3 cellular contexts compared by ENCODE assay signal in genomic region chr3:108324177-108324576, GRCh38.
TF ChIP-seq lines count a peak whose summit lies in the region.

No MANE protein-coding gene starts in this region.

TF ChIP-seq in A549, 52 proteins besides CTCF, POLR2A, EP300 and RAD21:
- peak; percentile 63 for TF ChIP-seq MAFK (IDR thresholded peaks at IDR 0.05; ENCODE audit: partially characterized antibody)
- TF ChIP-seq NFE2L2 (conservative IDR thresholded peaks at IDR 0.05; ENCODE audit: low read length) = no peak
- no peak for TF ChIP-seq MAZ (IDR thresholded peaks at IDR 0.05; ENCODE audit: borderline replicate concordance, low read depth, low read length)
- TF ChIP-seq HDAC2 (IDR thresholded peaks at IDR 0.05) = no peak
- no peak for TF ChIP-seq TFCP2L1 (CRISPR knock-in tag; IDR thresholded peaks at IDR 0.05)
- TF ChIP-seq ZFP36 (IDR thresholded peaks at IDR 0.05; ENCODE audit: borderline replicate concordance, partially characterized antibody) = no peak

TF ChIP-seq in IMR-90, 13 proteins besides CTCF, POLR2A, EP300 and RAD21:
- TF ChIP-seq RCOR1 (IDR thresholded peaks at IDR 0.05; ENCODE audit: insufficient replicate concordance, low read length) (no peak), MAFK (IDR thresholded peaks at IDR 0.05; ENCODE audit: low read depth, low read length) (peak; percentile 75)

TF ChIP-seq in K562, 482 proteins besides CTCF, POLR2A, EP300 and RAD21:
- TF ChIP-seq, protein P1, sequence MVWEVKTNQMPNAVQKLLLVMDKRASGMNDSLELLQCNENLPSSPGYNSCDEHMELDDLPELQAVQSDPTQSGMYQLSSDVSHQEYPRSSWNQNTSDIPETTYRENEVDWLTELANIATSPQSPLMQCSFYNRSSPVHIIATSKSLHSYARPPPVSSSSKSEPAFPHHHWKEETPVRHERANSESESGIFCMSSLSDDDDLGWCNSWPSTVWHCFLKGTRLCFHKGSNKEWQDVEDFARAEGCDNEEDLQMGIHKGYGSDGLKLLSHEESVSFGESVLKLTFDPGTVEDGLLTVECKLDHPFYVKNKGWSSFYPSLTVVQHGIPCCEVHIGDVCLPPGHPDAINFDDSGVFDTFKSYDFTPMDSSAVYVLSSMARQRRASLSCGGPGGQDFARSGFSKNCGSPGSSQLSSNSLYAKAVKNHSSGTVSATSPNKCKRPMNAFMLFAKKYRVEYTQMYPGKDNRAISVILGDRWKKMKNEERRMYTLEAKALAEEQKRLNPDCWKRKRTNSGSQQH (CRISPR knock-in tag; IDR thresholded peaks at IDR 0.05) = no peak
- peak; percentile 54 for TF ChIP-seq ZNF316 (IDR thresholded peaks at IDR 0.05)
- peak; percentile 19; the same call in 1 of the 2 replicates for TF ChIP-seq MAFG (tag; conservative IDR thresholded peaks at IDR 0.05)
